Comparison of ENCODE assay signal across 11 cellular contexts in the genomic region with DNA sequence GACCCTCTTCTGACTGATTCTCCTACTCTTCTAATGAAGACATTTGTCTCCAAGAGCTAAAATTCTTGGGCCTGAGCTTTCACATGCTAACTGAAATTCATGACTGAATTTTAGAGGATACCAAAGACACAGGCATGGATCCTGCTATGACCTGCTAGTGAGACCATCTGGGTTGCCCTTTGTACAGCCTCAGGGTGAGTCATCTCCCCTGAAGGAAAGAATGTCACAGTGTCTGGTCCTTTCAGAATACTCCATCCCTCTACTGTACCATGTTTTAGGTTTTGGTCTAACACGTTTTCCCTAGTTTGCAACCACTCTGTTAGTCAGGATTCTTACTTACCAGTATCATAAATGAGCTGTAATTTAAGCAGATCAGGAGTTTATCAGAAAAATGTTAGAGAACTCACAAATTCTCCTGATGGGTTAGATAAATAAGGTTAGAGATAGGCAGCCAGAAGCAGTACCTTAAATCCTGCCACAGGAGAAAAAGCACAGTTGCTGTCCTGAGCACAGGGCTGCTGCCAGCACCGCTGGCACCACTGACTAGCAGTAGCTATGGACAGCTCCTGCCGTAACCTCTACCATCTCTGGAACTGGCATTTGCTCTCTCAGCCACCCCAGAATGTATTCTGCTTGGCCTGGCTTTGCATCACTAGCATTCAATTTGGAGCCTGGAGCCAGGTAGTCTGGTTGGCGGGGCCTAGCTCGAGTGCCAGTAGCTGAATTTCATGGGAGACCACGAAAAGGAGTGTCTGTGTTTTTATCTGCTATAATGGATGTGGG.
DNase-seq lines count a peak whose midpoint lies in the region; ATAC-seq, FAIRE-seq and TF ChIP-seq lines count a peak whose summit lies in the region.
"Had no signal": no experiment of that assay in that cellular context is flagged by ENCODE, and none has a peak within 500 bp of the region (broad histone marks: within the 10 kb centered on the region; RNA-seq: fewer than 3 reads in every experiment).

No MANE protein-coding gene starts in this region.

- TF ChIP-seq CTCF in PC-3 (conservative IDR thresholded peaks at IDR 0.05; ENCODE audit: low read depth, low read length) (no peak), kidney (IDR thresholded peaks at IDR 0.05; ENCODE audit: borderline replicate concordance, extremely low read depth, insufficient read depth) (no peak)

- no peaks in the 10 kb centered on the region for H4K20me1 ChIP-seq in PC-3 (ENCODE audit: low read length)

- POLR2A ChIA-PET in PC-3 (lab: Charles Lee; ENCODE audit: unreplicated experiment): interaction anchor here (0.6 kb wide), 1 partner anchor 212 kb away, joined by 4 read pairs; no protein-coding TSS in a partner anchor

- no peaks in the 10 kb centered on the region for H3K79me2 ChIP-seq in PC-3 (ENCODE audit: low read length)

- CTCF ChIA-PET in PC-3 (lab: Charles Lee): interaction anchor here (0.6 kb wide), 1 partner anchor 157 kb away, joined by 3 read pairs; no protein-coding TSS in a partner anchor

- intact Hi-C loops in PC-3 (cut with micrococcal nuclease) (no loop called here), kidney (cut with DNase I) (no loop called here), aorta (cut with DNase I) (no loop called here)

- DNase-seq in EL (peak; percentile 80), PC-3 (peak; percentile 62), fibroblast of peridontal ligament (ENCODE audit: extremely low read depth) (peak; percentile 25), renal cortical epithelial cell (ENCODE audit: low read depth) (peak; percentile 46), GM12891 (ENCODE audit: insufficient read length, low spot score) (no peak), kidney (no peak), aorta (no peak)
- DNase-seq: NCI-H1694 treated with DMSO at 0.1 percent for 48 hours, thyroid gland had no signal

- H3K9me2 ChIP-seq in PC-3 (replicated peaks; ENCODE audit: low read length): no peaks in the 10 kb centered on the region

- H3K27me3 ChIP-seq in PC-3 (ENCODE audit: low read length): no peaks in the 10 kb centered on the region
- H3K27me3 ChIP-seq in aorta (ENCODE audit: control insufficient read depth in 1 of 2, insufficient read depth in 2 of 2, low read length in 1 of 2): no peaks in the 10 kb centered on the region
- H3K27me3 ChIP-seq: thyroid gland had no signal

- FAIRE-seq in GM12891 (lab: Jason Lieb, UNC) (no peak), kidney (lab: Jason Lieb, UNC) (no peak)
- FAIRE-seq: D721Med had no signal

- 69% methylated on average over 6 of the region's 6 CpGs for WGBS in aorta, 2 donors

- no peak overlapping the region for H3K27ac ChIP-seq in PC-3 (ENCODE audit: low read length)
- H3K27ac ChIP-seq in kidney (ENCODE audit: low read depth in 2 of 2, low read length in 2 of 2): no peak overlapping the region
- no peak overlapping the region for H3K27ac ChIP-seq in aorta (ENCODE audit: low read depth in 1 of 2, low read length in 2 of 2)
- H3K27ac ChIP-seq: thyroid gland had no signal

- H3K36me3 ChIP-seq in PC-3 (ENCODE audit: low read depth, low read length) (no peaks in the 10 kb centered on the region), kidney (ENCODE audit: control insufficient read depth in 1 of 2, insufficient read depth in 2 of 2, low read length in 2 of 2) (peaks cover 0 to 6% of the 10 kb centered on the region in 2 donors), aorta (ENCODE audit: control insufficient read depth in 1 of 2, insufficient read depth in 2 of 2, low read length in 1 of 2) (peaks cover 0 to 2% of the 10 kb centered on the region in 2 donors)
- H3K36me3 ChIP-seq: thyroid gland had no signal

- H3K9ac ChIP-seq in PC-3 (ENCODE audit: low read length) (no peak overlapping the region), kidney (ENCODE audit: low read length in 2 of 2) (no peak overlapping the region)

- H2AFZ ChIP-seq in PC-3 (ENCODE audit: low read length): no peak overlapping the region

- H3K4me3 ChIP-seq in PC-3 (ENCODE audit: low read length): no peak overlapping the region
- no peak overlapping the region for H3K4me3 ChIP-seq in kidney (ENCODE audit: low read length in 2 of 2)
- no peak overlapping the region for H3K4me3 ChIP-seq in aorta (ENCODE audit: low read length in 2 of 2)
- H3K4me3 ChIP-seq: thyroid gland had no signal

- TF ChIP-seq POLR2A in GM12891 (IDR thresholded peaks at IDR 0.05; ENCODE audit: low read depth, low read length): no peak

- no TSS peak for BruUV-seq in PC-3 (replicated peaks; lab: Mats Ljungman, UMichigan)

- H3K9me3 ChIP-seq in PC-3 (ENCODE audit: low read length): no peaks in the 10 kb centered on the region
- H3K9me3 ChIP-seq in kidney (ENCODE audit: control insufficient read depth in 1 of 2, low read length in 2 of 2): no peaks in the 10 kb centered on the region
- no peaks in the 10 kb centered on the region for H3K9me3 ChIP-seq in aorta (ENCODE audit: control insufficient read depth, low read length)
- H3K9me3 ChIP-seq: thyroid gland had no signal

- peaks cover 14% of the 10 kb centered on the region for H3K4me1 ChIP-seq in PC-3 (ENCODE audit: insufficient read depth, low read length)
- H3K4me1 ChIP-seq in kidney (ENCODE audit: control insufficient read depth in 1 of 2, insufficient read depth in 1 of 2, low read depth in 1 of 2, low read length in 2 of 2): no peaks in the 10 kb centered on the region
- peaks cover 6 to 14% of the 10 kb centered on the region in 2 donors for H3K4me1 ChIP-seq in aorta (ENCODE audit: control insufficient read depth in 1 of 2, insufficient read depth in 2 of 2, low read length in 2 of 2)
- H3K4me1 ChIP-seq: thyroid gland had no signal

- ATAC-seq in PC-3 (peak; percentile 86), aorta (ENCODE audit: low FRiP score) (no peak), HG03439 (IDR thresholded peaks at IDR 0.05; ENCODE audit: unreplicated experiment) (no peak)

- peak overlapping the region; percentile 2; the same call in 1 of the 2 replicates for H3K4me2 ChIP-seq in PC-3 (ENCODE audit: low read length)

- H3F3A ChIP-seq in PC-3 (ENCODE audit: low read length, unreplicated experiment): no peaks in the 10 kb centered on the region

TF ChIP-seq in GM12891, 5 proteins besides CTCF, POLR2A, EP300 and RAD21:
- no peak for TF ChIP-seq POU2F2 (IDR thresholded peaks at IDR 0.05; ENCODE audit: low read depth, low read length)
TF ChIP-seq in GM12891: peak in this region for 0.

Comparison
In these comparisons a context has a peak if more than half of its experiments do, and no peak if none do; other contexts are left out.
1. DNase-seq: peak in EL (single experiment), PC-3 (single experiment), fibroblast of peridontal ligament (single experiment) and renal cortical epithelial cell (single experiment); none in GM12891 (single experiment), kidney (single experiment) and aorta (0 of 2).